ENCODE assay signal across 9 cellular contexts in the genomic region with DNA sequence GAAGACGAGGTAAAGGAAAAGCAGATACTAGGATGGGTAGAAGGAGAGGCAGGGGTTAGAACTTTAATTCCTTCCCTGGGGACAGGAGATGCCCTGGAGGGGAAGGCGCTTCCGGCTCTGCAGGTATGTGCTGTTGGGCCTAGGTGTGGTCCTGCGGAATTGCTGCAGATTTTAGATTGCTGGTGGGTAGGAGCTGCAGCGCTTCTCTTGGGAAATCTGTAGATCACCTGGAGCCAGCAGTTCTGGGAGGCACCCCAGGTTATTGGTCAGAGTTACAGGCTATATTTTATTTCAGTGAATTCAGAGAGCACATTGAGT. TPM values are rescaled to one million over a fixed set of nuclear protein-coding genes. Genes with fewer than 3 reads are reported as not detected.
DNase-seq lines count a peak whose midpoint lies in the region; ATAC-seq and TF ChIP-seq lines count a peak whose summit lies in the region.
"Had no signal": no experiment of that assay in that cellular context is flagged by ENCODE, and none has a peak within 500 bp of the region (broad histone marks: within the 10 kb centered on the region; RNA-seq: fewer than 3 reads in every experiment).

No MANE protein-coding gene starts in this region.

- H3K27me3 ChIP-seq in H9 (ENCODE audit: insufficient read depth, low read length) = no peaks in the 10 kb centered on the region
- no peaks in the 10 kb centered on the region for H3K27me3 ChIP-seq in adipocyte (replicated peaks; ENCODE audit: control insufficient read depth, insufficient read depth, low read length)
- no peaks in the 10 kb centered on the region for H3K27me3 ChIP-seq in iPS-15b (ENCODE audit: control insufficient read depth, insufficient read depth, low read length)
- H3K27me3 ChIP-seq in stomach = no peaks in the 10 kb centered on the region

- H3K79me2 ChIP-seq in H9 (ENCODE audit: insufficient read depth, low read length) = peaks cover 3% of the 10 kb centered on the region; the same call in 1 of the 2 replicates

- no peak overlapping the region for H3K14ac ChIP-seq in H9 (ENCODE audit: insufficient read depth, low read length)

- no peak overlapping the region for H3K56ac ChIP-seq in H9 (ENCODE audit: insufficient read length, low read depth, low read length)

- H3K4me3 ChIP-seq in adipocyte (ENCODE audit: low read length) (peak overlapping the region; percentile 99), iPS-15b (ENCODE audit: low read depth, low read length) (peak overlapping the region; percentile 98), stomach (peak overlapping the region; percentile 59 to 76 (median 71))

- H3K9me3 Mint-ChIP-seq in H9 = no peaks in the 10 kb centered on the region
- H3K9me3 Mint-ChIP-seq: IgD-negative memory B cell had no signal

- peak in 1 of 4 donors; percentile 3 for TF ChIP-seq POLR2A in stomach (IDR thresholded peaks at IDR 0.05)

- H3K27ac Mint-ChIP-seq in H9 = no peak overlapping the region
- H3K27ac Mint-ChIP-seq: IgD-negative memory B cell had no signal

- H3K27me3 Mint-ChIP-seq in H9 (ENCODE audit: low read depth) = no peaks in the 10 kb centered on the region

- H2BK120ac ChIP-seq in H9 (ENCODE audit: low read depth, low read length, poor library complexity, severe bottlenecking) = no peak overlapping the region

- H3K9me3 ChIP-seq in H9 (ENCODE audit: control insufficient read depth, low read depth, low read length) (no peaks in the 10 kb centered on the region), adipocyte (ENCODE audit: control insufficient read depth, low read length) (no peaks in the 10 kb centered on the region), iPS-15b (ENCODE audit: control insufficient read depth, insufficient read depth, low read length) (no peaks in the 10 kb centered on the region), stomach (no peaks in the 10 kb centered on the region)

- TF ChIP-seq CTCF in H9 (conservative IDR thresholded peaks at IDR 0.05) (no peak), stomach (IDR thresholded peaks at IDR 0.05) (no peak)

- H3T11ph ChIP-seq in H9 (ENCODE audit: low read length) = no peak overlapping the region

- H4K20me1 ChIP-seq in H9 (ENCODE audit: control insufficient read depth, insufficient read depth, insufficient read length) = no peaks in the 10 kb centered on the region

- no peak for TF ChIP-seq EP300 in stomach (IDR thresholded peaks at IDR 0.05)

- peaks cover 35 to 48% of the 10 kb centered on the region in 2 experiments for H3K4me1 Mint-ChIP-seq in H9

- WGBS in H9 (ENCODE audit: extremely low coverage, insufficient read length, low lambda C conversion rate) = no CpG with 5 or more reads among the region's 5 CpGs
- 12 to 21% (median 17%) methylated on average over 5 of the region's 5 CpGs for WGBS in stomach, 5 donors

- DNase-seq in H9 (peak; percentile 48), adipocyte (ENCODE audit: low read depth) (no peak), stomach (peak; percentile 37), CD1c-positive myeloid dendritic cell (ENCODE audit: extremely low spot score) (no peak), NCI-H1930 (lab: John Stamatoyannopoulos, UW) (no peak), HK-2 (ENCODE audit: unreplicated experiment) (no peak)

- intact Hi-C loops in stomach (cut with DNase I; ENCODE audit: low total_unique reads) = no loop called here

- no peaks in the 10 kb centered on the region for H3K79me1 ChIP-seq in H9 (ENCODE audit: insufficient read depth, low read depth, low read length, poor library complexity, severe bottlenecking)

- no peak overlapping the region for H2BK5ac ChIP-seq in H9 (ENCODE audit: insufficient read length, low read length)

- H3K4me1 ChIP-seq in H9 (ENCODE audit: insufficient read depth, low read length) (peaks cover 7% of the 10 kb centered on the region; the same call in 1 of the 2 replicates), adipocyte (ENCODE audit: control insufficient read depth, insufficient read depth, low read length) (peaks cover 53% of the 10 kb centered on the region), iPS-15b (ENCODE audit: control insufficient read depth, insufficient read depth, low read length) (peaks cover 22% of the 10 kb centered on the region), stomach (peaks cover 34 to 64% (median 52%) of the 10 kb centered on the region in 4 donors)

- H2BK12ac ChIP-seq in H9 (ENCODE audit: insufficient read length, low read depth, low read length) = no peak overlapping the region

- no peak overlapping the region for H2BK20ac ChIP-seq in H9 (ENCODE audit: low read depth, low read length, poor library complexity, severe bottlenecking)

- H3K36me3 ChIP-seq in adipocyte (ENCODE audit: control insufficient read depth, insufficient read depth, low read length, severe bottlenecking) = peaks cover 15% of the 10 kb centered on the region
- no peaks in the 10 kb centered on the region for H3K36me3 ChIP-seq in iPS-15b (ENCODE audit: control insufficient read depth, insufficient read depth, low read length)
- H3K36me3 ChIP-seq in stomach = peaks cover 0 to 6% (median 0%) of the 10 kb centered on the region in 4 donors

- ATAC-seq in GM19351 (IDR thresholded peaks at IDR 0.05; ENCODE audit: unreplicated experiment) = no peak

- no peak overlapping the region for H3K4me3 Mint-ChIP-seq in H9

- H3K27ac ChIP-seq in H9 (ENCODE audit: insufficient read length, low read depth, low read length) (no peak overlapping the region), stomach (peak overlapping the region; percentile 84 to 98 (median 91))

- H3K23me2 ChIP-seq in H9 (ENCODE audit: insufficient read length, low read depth, low read length, poor library complexity, severe bottlenecking) = peaks cover 11% of the 10 kb centered on the region

- H2BK15ac ChIP-seq in H9 (ENCODE audit: low read depth, low read length) = no peak overlapping the region

- no peak overlapping the region for H3K23ac ChIP-seq in H9 (ENCODE audit: insufficient read length, low read depth, low read length)

- H4K8ac ChIP-seq in H9 (replicated peaks; ENCODE audit: insufficient read length, low read depth, low read length) = no peak overlapping the region

- no peak overlapping the region for H3K4ac ChIP-seq in H9 (ENCODE audit: low read depth, low read length)

- no peak overlapping the region for H4K91ac ChIP-seq in H9 (ENCODE audit: insufficient read length, low read depth, low read length)

- no peak overlapping the region for H4K5ac ChIP-seq in H9 (ENCODE audit: insufficient read length, low read depth, low read length)

- H2AFZ ChIP-seq in H9 (ENCODE audit: low read length) = no peak overlapping the region

- H3K36me3 Mint-ChIP-seq in H9 (ENCODE audit: insufficient read depth in 1 of 3, low read depth in 3 of 3) = peaks cover 3 to 5% (median 5%) of the 10 kb centered on the region in 3 experiments; a peak in 3 of 7 replicates

- peak overlapping the region; percentile 95 for H3K4me2 ChIP-seq in H9 (ENCODE audit: insufficient read depth, insufficient read length, low read length)

- H2AK5ac ChIP-seq in H9 (ENCODE audit: insufficient read length, low read length) = no peak overlapping the region

- H3K9ac ChIP-seq in H9 (ENCODE audit: extremely low read depth, insufficient read length, low read length) (peak overlapping the region; percentile 49), adipocyte (ENCODE audit: low read length) (peak overlapping the region; percentile 94), iPS-15b (ENCODE audit: low read depth, low read length) (peak overlapping the region; percentile 65)

- no peak overlapping the region for H3K18ac ChIP-seq in H9 (ENCODE audit: insufficient read length, low read depth, low read length)

RNA-seq across cellular contexts. Expression of gene MGST3, which starts 1.1 kb away (rescaled TPM):
- total RNA-seq in H9 (2021) = 87.7 and 94.7 TPM in 2 replicates
- total RNA-seq in stomach = 100 to 1,000 TPM in 4 of 5 donors, 10 to 100 TPM in 1; 46.1 to 310 (median 120) TPM
- polyA plus RNA-seq in stomach = 100 to 1,000 TPM; 107 to 178 (median 127) TPM

Comparison
In these comparisons a context has a peak if more than half of its experiments do, and no peak if none do; other contexts are left out.
1. DNase-seq: peak in H9 (single experiment) and stomach (single experiment); none in adipocyte (single experiment), CD1c-positive myeloid dendritic cell (single experiment), NCI-H1930 (0 of 2) and HK-2 (single experiment).
2. Peak in every context shown above with its lines, with median percentiles within 50 percentile points of each other: H3K9ac ChIP-seq and H3K4me3 ChIP-seq.